8 cellular contexts compared by ENCODE assay signal in the genomic region with DNA sequence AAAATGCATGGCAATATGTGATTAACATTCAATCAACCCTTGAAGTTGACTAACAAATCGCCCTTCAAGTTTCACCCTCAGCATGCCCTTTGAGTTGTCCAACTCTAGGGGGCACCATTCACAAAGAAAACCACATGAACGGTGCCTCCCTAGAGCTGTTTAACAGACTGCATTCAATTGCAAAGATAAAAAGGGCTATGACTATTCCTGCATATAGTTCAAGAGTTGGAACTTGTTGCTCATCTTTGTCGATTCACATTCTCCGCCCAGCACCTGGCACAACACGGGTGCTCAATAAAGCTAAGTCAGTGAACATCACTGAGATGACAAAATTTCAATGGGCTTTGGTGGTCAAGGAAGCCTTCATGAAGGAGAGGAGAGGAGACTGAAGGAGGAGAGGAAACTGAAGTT.
DNase-seq lines count a peak whose midpoint lies in the region; ATAC-seq, FAIRE-seq and TF ChIP-seq lines count a peak whose summit lies in the region.

No MANE protein-coding gene starts in this region.

- peak; percentile 80 for FAIRE-seq in HepG2 (lab: Jason Lieb, UNC)

- DNase-seq in CD4-positive, CD25-positive, alpha-beta regulatory T cell, result peak in 2 of 3 donors; percentile 15 to 61
- DNase-seq in NT2/D1 (ENCODE audit: low read depth, low spot score), result peak; percentile 38
- peak; percentile 74 for DNase-seq in MCF 10A (ENCODE audit: unreplicated experiment)
- peak; percentile 58 for DNase-seq in HepG2 (ENCODE audit: low spot score)
- DNase-seq in NCI-H1092 (lab: John Stamatoyannopoulos, UW), result no peak

- H3K4me1 ChIP-seq in CD4-positive, CD25-positive, alpha-beta regulatory T cell (ENCODE audit: control insufficient read depth, insufficient read depth, low read length, poor library complexity, severe bottlenecking), result no peaks in the 10 kb centered on the region
- no peaks in the 10 kb centered on the region for H3K4me1 ChIP-seq in NT2/D1 (ENCODE audit: insufficient read depth, insufficient read length)
- no peaks in the 10 kb centered on the region for H3K4me1 ChIP-seq in HepG2 (ENCODE audit: insufficient read depth, low read length)

- intact Hi-C loops in MCF 10A (cut with micrococcal nuclease) (loop anchor here (5.0 kb wide), 1 partner anchor 68 kb away; a partner anchor contains a TSS), HepG2 (cut with micrococcal nuclease; ENCODE audit: unreplicated experiment) (loop anchor here (1.0 kb wide), 2 partner anchors 59 to 310 kb away; no protein-coding TSS in a partner anchor)

- peak; percentile 82 for TF ChIP-seq RAD21 in HepG2 (CRISPR knock-in tag; IDR thresholded peaks at IDR 0.05)

- no peaks in the 10 kb centered on the region for H3K9me3 Mint-ChIP-seq in CD4-positive, CD25-positive, alpha-beta regulatory T cell
- no peaks in the 10 kb centered on the region for H3K9me3 Mint-ChIP-seq in MCF 10A (ENCODE audit: unreplicated experiment)

- no peaks in the 10 kb centered on the region for H3K36me3 ChIP-seq in CD4-positive, CD25-positive, alpha-beta regulatory T cell (ENCODE audit: control insufficient read depth, insufficient read depth, low read length)
- H3K36me3 ChIP-seq in NT2/D1 (ENCODE audit: insufficient read depth, insufficient read length, low read length) (no peaks in the 10 kb centered on the region), HepG2 (replicated peaks in 1 of 2; ENCODE audit: control insufficient read depth in 1 of 2, insufficient read depth in 2 of 2, low read length in 2 of 2) (no peaks in the 10 kb centered on the region)

- BruUV-seq in MCF 10A (replicated peaks; lab: Mats Ljungman, UMichigan), result no TSS peak
- no TSS peak for BruUV-seq in HepG2 (replicated peaks; lab: Mats Ljungman, UMichigan)

- H3K27me3 ChIP-seq in CD4-positive, CD25-positive, alpha-beta regulatory T cell (ENCODE audit: control insufficient read depth, insufficient read depth, low read length), result peaks cover 5% of the 10 kb centered on the region
- H3K27me3 ChIP-seq in NT2/D1 (ENCODE audit: insufficient read depth, insufficient read length) (no peaks in the 10 kb centered on the region), HepG2 (ENCODE audit: control insufficient read depth in 1 of 2, insufficient read depth in 2 of 2, low read length in 2 of 2) (no peaks in the 10 kb centered on the region; a peak in 1 of 5 replicates)

- H3K27me3 Mint-ChIP-seq in CD4-positive, CD25-positive, alpha-beta regulatory T cell, result peaks cover 40% of the 10 kb centered on the region
- H3K27me3 Mint-ChIP-seq in MCF 10A (ENCODE audit: insufficient read depth, unreplicated experiment), result peaks cover 32% of the 10 kb centered on the region

- H3K36me3 Mint-ChIP-seq in CD4-positive, CD25-positive, alpha-beta regulatory T cell, result no peaks in the 10 kb centered on the region
- H3K36me3 Mint-ChIP-seq in MCF 10A (ENCODE audit: insufficient read depth, unreplicated experiment), result no peaks in the 10 kb centered on the region

- TF ChIP-seq EP300 in HepG2 (IDR thresholded peaks at IDR 0.05; ENCODE audit: low read depth in 2 of 2, low read length in 2 of 2) (no peak), HepG2 (CRISPR knock-in tag; IDR thresholded peaks at IDR 0.05; ENCODE audit: borderline replicate concordance) (no peak)

- H3K27ac ChIP-seq in CD4-positive, CD25-positive, alpha-beta regulatory T cell (ENCODE audit: insufficient read depth, low read length, poor library complexity, severe bottlenecking), result no peak overlapping the region
- H3K27ac ChIP-seq in HepG2 (ENCODE audit: extremely low read length, insufficient read depth, low read length), result no peak overlapping the region

- H3K4me1 Mint-ChIP-seq in CD4-positive, CD25-positive, alpha-beta regulatory T cell, result peaks cover 0 to 1% (median 0%) of the 10 kb centered on the region in 4 donors
- H3K4me1 Mint-ChIP-seq in MCF 10A (ENCODE audit: insufficient read depth, unreplicated experiment), result no peaks in the 10 kb centered on the region

- H3K4me2 ChIP-seq in HepG2 (ENCODE audit: low read depth, low read length), result no peak overlapping the region

- ATAC-seq in CD4-positive, CD25-positive, alpha-beta regulatory T cell (ENCODE audit: low read depth in 2 of 2), result no peak
- ATAC-seq in GM18867 (IDR thresholded peaks at IDR 0.05; ENCODE audit: unreplicated experiment) (peak; percentile 51), HepG2 (peak; percentile 90), HG03354 (IDR thresholded peaks at IDR 0.05; ENCODE audit: poor library complexity, severe bottlenecking, unreplicated experiment) (no peak), GM19324 (IDR thresholded peaks at IDR 0.05; ENCODE audit: low FRiP score, unreplicated experiment) (no peak)

- no peak for TF ChIP-seq POLR2A in HepG2 (IDR thresholded peaks at IDR 0.05; ENCODE audit: insufficient read depth in 1 of 2, low read depth in 2 of 2, low read length in 2 of 2)

- no peaks in the 10 kb centered on the region for H3K9me3 ChIP-seq in CD4-positive, CD25-positive, alpha-beta regulatory T cell (ENCODE audit: control insufficient read depth in 2 of 2, low read length in 2 of 2)
- H3K9me3 ChIP-seq in NT2/D1 (ENCODE audit: insufficient read depth, low read length) (no peaks in the 10 kb centered on the region), HepG2 (ENCODE audit: low read length) (no peaks in the 10 kb centered on the region)

- no peak overlapping the region for H3K4me3 Mint-ChIP-seq in CD4-positive, CD25-positive, alpha-beta regulatory T cell
- no peak overlapping the region for H3K4me3 Mint-ChIP-seq in MCF 10A (ENCODE audit: unreplicated experiment)

- TF ChIP-seq CTCF in MCF 10A (IDR thresholded peaks at IDR 0.05; ENCODE audit: unreplicated experiment) (peak; percentile 69), HepG2 (CRISPR knock-in tag; IDR thresholded peaks at IDR 0.05) (peak; percentile 84)

- no peaks in the 10 kb centered on the region for H4K20me1 ChIP-seq in HepG2 (ENCODE audit: insufficient read depth, low read length)

- H3K79me2 ChIP-seq in HepG2 (ENCODE audit: insufficient read depth, low read length), result no peaks in the 10 kb centered on the region

- no peak overlapping the region for H3K27ac Mint-ChIP-seq in CD4-positive, CD25-positive, alpha-beta regulatory T cell
- H3K27ac Mint-ChIP-seq in MCF 10A (ENCODE audit: low read depth, unreplicated experiment), result no peak overlapping the region

- WGBS in HepG2 (ENCODE audit: low lambda C conversion rate), result 42% methylated on average over 5 of the region's 5 CpGs

- no peak overlapping the region for H3K9ac ChIP-seq in NT2/D1 (ENCODE audit: insufficient read length, low read depth)
- no peak overlapping the region for H3K9ac ChIP-seq in HepG2 (ENCODE audit: insufficient read depth, low read depth, low read length)

- CTCF ChIA-PET in MCF 10A (lab: Yijun Ruan, JAX) (interaction anchor here (0.5 to 2.8 kb wide), 10 partner anchors 8 to 1031 kb away, joined by 3 to 12 read pairs (median 4); no protein-coding TSS in a partner anchor), HepG2 (lab: Yijun Ruan, JAX; ENCODE audit: low intra/inter-chr PET ratio, low total read pairs) (no interaction called here)

- H2AFZ ChIP-seq in HepG2 (ENCODE audit: low read length), result no peak overlapping the region

- H3K4me3 ChIP-seq in CD4-positive, CD25-positive, alpha-beta regulatory T cell (ENCODE audit: low read depth, low read length), result no peak overlapping the region
- H3K4me3 ChIP-seq in NT2/D1 (ENCODE audit: insufficient read length, low read depth) (no peak overlapping the region), HepG2 (replicated peaks in 1 of 3; ENCODE audit: insufficient read depth in 1 of 3, low read depth in 2 of 3, low read length in 3 of 3) (no peak overlapping the region)

- in situ Hi-C loops in HepG2 (cut with HindIII; ENCODE audit: extremely low pct_ligation_motif_present, low pct_unique_long_range_greater_than_20kb), result no loop called here

- POLR2A ChIA-PET in MCF 10A (lab: Yijun Ruan, JAX) (no interaction called here), HepG2 (lab: Yijun Ruan, JAX) (interaction anchor here (1.3 kb wide), 1 partner anchor 69 kb away, joined by 4 read pairs; a partner anchor contains a TSS)

TF ChIP-seq in HepG2, 621 proteins besides CTCF, POLR2A, EP300 and RAD21:
- TF ChIP-seq STAG1 (CRISPR knock-in tag; IDR thresholded peaks at IDR 0.05), result peak; percentile 90
- 0 out of 2 replicates have a peak, but pooled peaks have one; percentile 23 for TF ChIP-seq SAP130 (CRISPR knock-in tag; IDR thresholded peaks at IDR 0.05; ENCODE audit: low read depth)
- TF ChIP-seq, protein P1, sequence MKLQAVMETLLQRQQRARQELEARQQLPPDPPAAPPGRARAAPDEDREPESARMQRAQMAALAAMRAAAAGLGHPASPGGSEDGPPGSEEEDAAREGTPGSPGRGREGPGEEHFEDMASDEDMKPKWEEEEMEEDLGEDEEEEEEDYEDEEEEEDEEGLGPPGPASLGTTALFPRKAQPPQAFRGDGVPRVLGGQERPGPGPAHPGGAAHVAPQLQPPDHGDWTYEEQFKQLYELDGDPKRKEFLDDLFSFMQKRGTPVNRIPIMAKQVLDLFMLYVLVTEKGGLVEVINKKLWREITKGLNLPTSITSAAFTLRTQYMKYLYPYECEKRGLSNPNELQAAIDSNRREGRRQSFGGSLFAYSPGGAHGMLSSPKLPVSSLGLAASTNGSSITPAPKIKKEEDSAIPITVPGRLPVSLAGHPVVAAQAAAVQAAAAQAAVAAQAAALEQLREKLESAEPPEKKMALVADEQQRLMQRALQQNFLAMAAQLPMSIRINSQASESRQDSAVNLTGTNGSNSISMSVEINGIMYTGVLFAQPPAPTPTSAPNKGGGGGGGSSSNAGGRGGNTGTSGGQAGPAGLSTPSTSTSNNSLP (IDR thresholded peaks at IDR 0.05; ENCODE audit: low read depth, low read length), result 0 out of 2 replicates have a peak, but pooled peaks have one; percentile 13
- no peak for TF ChIP-seq NONO (IDR thresholded peaks at IDR 0.05)
- TF ChIP-seq NONO (CRISPR knock-in tag; conservative IDR thresholded peaks at IDR 0.05), result no peak
- TF ChIP-seq XRCC5 (optimal IDR thresholded peaks at IDR 0.05; ENCODE audit: low read length), result peak; percentile 36
- TF ChIP-seq SNRNP70 (IDR thresholded peaks at IDR 0.05; ENCODE audit: low read depth, low read length), result no peak
- peak; percentile 60 for TF ChIP-seq SMC3 (IDR thresholded peaks at IDR 0.05; ENCODE audit: low read length)

Comparison
In these comparisons a context has a peak if more than half of its experiments do, and no peak if none do; other contexts are left out.
1. ATAC-seq: peak in GM18867 (single experiment) and HepG2 (single experiment); none in CD4-positive, CD25-positive, alpha-beta regulatory T cell (0 of 2), HG03354 (single experiment) and GM19324 (single experiment).